10 cellular contexts compared by ENCODE assay signal in the genomic region with DNA sequence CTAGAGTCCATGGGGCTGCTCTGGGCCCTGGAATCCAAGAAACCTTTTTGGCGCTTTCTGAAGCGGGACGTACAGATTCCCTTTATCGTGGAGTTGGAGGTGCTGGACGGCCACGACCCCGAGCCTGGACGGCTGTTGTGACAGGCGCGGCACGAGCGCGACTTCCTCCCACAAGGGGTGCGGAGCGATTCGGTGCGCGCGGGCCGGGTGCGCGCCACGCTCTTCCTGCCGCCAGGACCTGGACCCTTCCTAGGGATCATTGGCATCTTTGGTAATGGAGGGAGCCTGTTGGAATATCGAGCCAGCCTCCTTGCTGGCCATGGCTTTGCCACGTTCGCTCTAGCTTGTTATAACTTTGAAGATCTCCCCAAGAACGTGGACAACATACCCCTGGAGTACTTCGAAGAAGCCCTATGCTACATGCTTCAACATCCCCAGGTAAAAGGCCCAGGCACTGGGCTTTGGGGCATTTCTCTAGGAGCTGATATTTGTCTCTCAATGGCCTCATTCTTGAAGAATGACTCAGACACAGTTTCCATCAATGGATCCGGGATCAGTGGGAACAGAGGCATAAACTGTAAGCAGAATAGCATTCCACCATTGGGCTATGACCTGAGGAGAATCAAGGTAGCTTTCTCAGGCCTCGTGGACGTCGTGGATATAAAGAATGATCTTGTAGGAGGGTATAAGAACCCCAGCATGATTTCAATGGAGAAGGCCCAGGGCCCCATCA. TPM values are rescaled to one million over a fixed set of nuclear protein-coding genes. Genes with fewer than 3 reads are reported as not detected.
A peak's percentile ranks its signal among the peaks of the same experiment; 100 is the strongest.
DNase-seq lines count a peak whose midpoint lies in the region; ATAC-seq, FAIRE-seq and TF ChIP-seq lines count a peak whose summit lies in the region.
"Had no signal": no experiment of that assay in that cellular context is flagged by ENCODE, and none has a peak within 500 bp of the region (broad histone marks: within the 10 kb centered on the region; RNA-seq: fewer than 3 reads in every experiment).

No MANE protein-coding gene starts in this region.

- peaks cover 33% of the 10 kb centered on the region for H3K9me3 Mint-ChIP-seq in activated CD8-positive, alpha-beta T cell treated with anti-CD3 and anti-CD28 coated beads for 36 hours
- peaks cover 33% of the 10 kb centered on the region for H3K9me3 Mint-ChIP-seq in activated CD8-positive, alpha-beta T cell treated with anti-CD3 and anti-CD28 coated beads, Interleukin-2, amount 10 ng/mL, durations not matched to agents 7 days and 5 days (ENCODE audit: insufficient read depth)

- POLR2A ChIA-PET in activated CD8-positive, alpha-beta T cell treated with anti-CD3 and anti-CD28 coated beads for 36 hours (lab: Charles Lee): interaction anchor here (1.1 kb wide), 1 partner anchor 108 kb away, joined by 5 read pairs; no protein-coding TSS in a partner anchor
- POLR2A ChIA-PET in activated CD8-positive, alpha-beta T cell treated with anti-CD3 and anti-CD28 coated beads, Interleukin-2, amount 10 ng/mL, durations not matched to agents 7 days and 5 days (lab: Charles Lee): no interaction called here
- POLR2A ChIA-PET in HepG2 (lab: Yijun Ruan, JAX): interaction anchor here (1.2 kb wide), 1 partner anchor 67 kb away, joined by 4 read pairs; the partner anchor contains the start of gene ZNF566

- no peak for FAIRE-seq in HepG2 (lab: Jason Lieb, UNC)

- H3K36me3 ChIP-seq in HepG2 (replicated peaks in 1 of 2; ENCODE audit: control insufficient read depth in 1 of 2, insufficient read depth in 2 of 2, low read length in 2 of 2) (no peaks in the 10 kb centered on the region), thymus (ENCODE audit: control insufficient read depth, insufficient read depth) (no peaks in the 10 kb centered on the region)

- no peak for TF ChIP-seq POLR2A in HepG2 (IDR thresholded peaks at IDR 0.05; ENCODE audit: insufficient read depth in 1 of 2, low read depth in 2 of 2, low read length in 2 of 2)

- TF ChIP-seq RAD21 in HepG2 (CRISPR knock-in tag; IDR thresholded peaks at IDR 0.05): no peak

- no peak for ATAC-seq in activated CD8-positive, alpha-beta T cell treated with anti-CD3 and anti-CD28 coated beads for 36 hours
- no peak for ATAC-seq in activated CD8-positive, alpha-beta T cell treated with anti-CD3 and anti-CD28 coated beads, Interleukin-2, amount 10 ng/mL, durations not matched to agents 7 days and 5 days
- ATAC-seq in HepG2 (no peak), T-helper 17 cell (no peak)
- ATAC-seq: PC-3 had no signal

- H3K4me1 Mint-ChIP-seq in activated CD8-positive, alpha-beta T cell treated with anti-CD3 and anti-CD28 coated beads for 36 hours (ENCODE audit: low read depth): peaks cover 15% of the 10 kb centered on the region
- H3K4me1 Mint-ChIP-seq in activated CD8-positive, alpha-beta T cell treated with anti-CD3 and anti-CD28 coated beads, Interleukin-2, amount 10 ng/mL, durations not matched to agents 7 days and 5 days (ENCODE audit: low read depth): peaks cover 21% of the 10 kb centered on the region
- H3K4me1 Mint-ChIP-seq in T-helper 17 cell: peaks cover 17% of the 10 kb centered on the region

- TF ChIP-seq EP300 in HepG2 (IDR thresholded peaks at IDR 0.05; ENCODE audit: low read depth in 2 of 2, low read length in 2 of 2) (no peak), HepG2 (CRISPR knock-in tag; IDR thresholded peaks at IDR 0.05; ENCODE audit: borderline replicate concordance) (no peak)

- H3K4me3 ChIP-seq in cardiac fibroblast (replicated peaks in 1 of 2; ENCODE audit: low read depth in 2 of 2, low read length in 2 of 2): peak overlapping the region; percentile 41 to 42
- H3K4me3 ChIP-seq in HepG2 (replicated peaks in 1 of 3; ENCODE audit: insufficient read depth in 1 of 3, low read depth in 2 of 3, low read length in 3 of 3): no peak overlapping the region
- peak overlapping the region; percentile 28 for H3K4me3 ChIP-seq in thymus (ENCODE audit: low read length)

- CTCF ChIA-PET in activated CD8-positive, alpha-beta T cell treated with anti-CD3 and anti-CD28 coated beads for 36 hours (lab: Charles Lee): no interaction called here
- CTCF ChIA-PET in activated CD8-positive, alpha-beta T cell treated with anti-CD3 and anti-CD28 coated beads, Interleukin-2, amount 10 ng/mL, durations not matched to agents 7 days and 5 days (lab: Charles Lee): no interaction called here
- CTCF ChIA-PET in HepG2 (lab: Yijun Ruan, JAX; ENCODE audit: low intra/inter-chr PET ratio, low total read pairs): no interaction called here

- H3K9me3 ChIP-seq in HepG2 (ENCODE audit: low read length) (peaks cover 16% of the 10 kb centered on the region), thymus (ENCODE audit: control insufficient read depth) (peaks cover 11% of the 10 kb centered on the region), T-helper 17 cell (ENCODE audit: control insufficient read depth, low read length, poor library complexity, severe bottlenecking) (no peaks in the 10 kb centered on the region)

- H2AFZ ChIP-seq in HepG2 (ENCODE audit: low read length): no peak overlapping the region

- 57% methylated on average over 11 of the region's 33 CpGs for WGBS in HepG2 (ENCODE audit: low lambda C conversion rate)
- WGBS in thymus: 33% methylated on average over 33 of the region's 33 CpGs

- H3K27me3 ChIP-seq in HepG2 (ENCODE audit: control insufficient read depth in 1 of 2, insufficient read depth in 2 of 2, low read length in 2 of 2) (no peaks in the 10 kb centered on the region; a peak in 1 of 5 replicates), thymus (ENCODE audit: control insufficient read depth, insufficient read depth) (peaks cover 12% of the 10 kb centered on the region)

- in situ Hi-C loops in HepG2 (cut with HindIII; ENCODE audit: extremely low pct_ligation_motif_present, low pct_unique_long_range_greater_than_20kb): no loop called here

- no peaks in the 10 kb centered on the region for H4K20me1 ChIP-seq in HepG2 (ENCODE audit: insufficient read depth, low read length)

- intact Hi-C loops in activated CD8-positive, alpha-beta T cell treated with anti-CD3 and anti-CD28 coated beads for 36 hours (cut with micrococcal nuclease): no loop called here
- intact Hi-C loops in HepG2 (cut with micrococcal nuclease; ENCODE audit: unreplicated experiment): no loop called here

- no TSS peak for BruUV-seq in HepG2 (replicated peaks; lab: Mats Ljungman, UMichigan)

- TF ChIP-seq CTCF in activated CD8-positive, alpha-beta T cell treated with anti-CD3 and anti-CD28 coated beads for 36 hours (IDR thresholded peaks at IDR 0.05): no peak
- TF ChIP-seq CTCF in cardiac fibroblast (IDR thresholded peaks at IDR 0.05; ENCODE audit: low read depth, low read length): no peak
- no peak for TF ChIP-seq CTCF in HepG2 (CRISPR knock-in tag; IDR thresholded peaks at IDR 0.05)

- H3K4me1 ChIP-seq in HepG2 (ENCODE audit: insufficient read depth, low read length) (peaks cover 9% of the 10 kb centered on the region; the same call in 1 of the 2 replicates), thymus (ENCODE audit: control insufficient read depth, insufficient read depth, low read length) (peaks cover 9% of the 10 kb centered on the region)

- H3K9ac ChIP-seq in HepG2 (ENCODE audit: insufficient read depth, low read depth, low read length): no peak overlapping the region

- H3K27me3 Mint-ChIP-seq in activated CD8-positive, alpha-beta T cell treated with anti-CD3 and anti-CD28 coated beads for 36 hours: peaks cover 29% of the 10 kb centered on the region
- H3K27me3 Mint-ChIP-seq in activated CD8-positive, alpha-beta T cell treated with anti-CD3 and anti-CD28 coated beads, Interleukin-2, amount 10 ng/mL, durations not matched to agents 7 days and 5 days (ENCODE audit: low read depth): peaks cover 10% of the 10 kb centered on the region
- peaks cover 5% of the 10 kb centered on the region for H3K27me3 Mint-ChIP-seq in T-helper 17 cell

- H3K4me3 Mint-ChIP-seq in activated CD8-positive, alpha-beta T cell treated with anti-CD3 and anti-CD28 coated beads for 36 hours: peak overlapping the region; percentile 27
- no peak overlapping the region for H3K4me3 Mint-ChIP-seq in activated CD8-positive, alpha-beta T cell treated with anti-CD3 and anti-CD28 coated beads, Interleukin-2, amount 10 ng/mL, durations not matched to agents 7 days and 5 days
- H3K4me3 Mint-ChIP-seq in T-helper 17 cell: no peak overlapping the region

- H3K79me2 ChIP-seq in HepG2 (ENCODE audit: insufficient read depth, low read length): peaks cover 13% of the 10 kb centered on the region

- H3K27ac Mint-ChIP-seq in activated CD8-positive, alpha-beta T cell treated with anti-CD3 and anti-CD28 coated beads for 36 hours: no peak overlapping the region
- H3K27ac Mint-ChIP-seq in activated CD8-positive, alpha-beta T cell treated with anti-CD3 and anti-CD28 coated beads, Interleukin-2, amount 10 ng/mL, durations not matched to agents 7 days and 5 days: no peak overlapping the region
- H3K27ac Mint-ChIP-seq in T-helper 17 cell: no peak overlapping the region

- no peak overlapping the region for H3K4me2 ChIP-seq in HepG2 (ENCODE audit: low read depth, low read length)

- no peak overlapping the region for H3K27ac ChIP-seq in HepG2 (ENCODE audit: extremely low read length, insufficient read depth, low read length)
- no peak overlapping the region for H3K27ac ChIP-seq in thymus (ENCODE audit: low read depth)
- H3K27ac ChIP-seq: C4-2B had no signal

- DNase-seq in activated CD8-positive, alpha-beta T cell treated with anti-CD3 and anti-CD28 coated beads for 36 hours: no peak
- DNase-seq in activated CD8-positive, alpha-beta T cell treated with anti-CD3 and anti-CD28 coated beads, Interleukin-2, amount 10 ng/mL, durations not matched to agents 7 days and 5 days: no peak
- DNase-seq in cardiac fibroblast (ENCODE audit: low read depth in 2 of 2) (no peak), HepG2 (ENCODE audit: low spot score) (no peak), T-helper 17 cell (no peak), LoVo (ENCODE audit: low spot score) (no peak)
- DNase-seq in stimulated activated CD8-positive, alpha-beta memory T cell treated with anti-CD3 and anti-CD28 coated beads, Interleukin-4, amount 100 ng/mL, for 48 hours: no peak
- DNase-seq: PC-3 had no signal

- peaks cover 33% of the 10 kb centered on the region for H3K36me3 Mint-ChIP-seq in activated CD8-positive, alpha-beta T cell treated with anti-CD3 and anti-CD28 coated beads for 36 hours (ENCODE audit: low read depth)
- H3K36me3 Mint-ChIP-seq in activated CD8-positive, alpha-beta T cell treated with anti-CD3 and anti-CD28 coated beads, Interleukin-2, amount 10 ng/mL, durations not matched to agents 7 days and 5 days (ENCODE audit: low read depth): peaks cover 23% of the 10 kb centered on the region
- no peaks in the 10 kb centered on the region for H3K36me3 Mint-ChIP-seq in T-helper 17 cell (ENCODE audit: low read depth)

RNA-seq across cellular contexts. Expression of gene ZFP82, which starts 3.5 kb away (rescaled TPM):
- total RNA-seq in activated CD8-positive, alpha-beta T cell treated with anti-CD3 and anti-CD28 coated beads for 36 hours: 1 to 10 TPM; 7.0 to 7.9 TPM
- total RNA-seq in activated CD8-positive, alpha-beta T cell treated with anti-CD3 and anti-CD28 coated beads, Interleukin-2, amount 10 ng/mL, durations not matched to agents 7 days and 5 days: 1 to 10 TPM; 5.2 to 5.4 TPM
- 4.3 and 7.1 TPM in 2 replicates for total RNA-seq in HepG2 (2016; rRNA removed; fragmentation: Illumina TruSeq; extraction: Trizol)
- total RNA-seq in HepG2 (2016; cell fraction: cytosol; rRNA removed; fragmentation: Illumina TruSeq; extraction: Trizol; ENCODE audit: low read depth): 0.40 and 0.71 TPM in 2 replicates
- 3.9 and 6.7 TPM in 2 replicates for total RNA-seq in HepG2 (2016; cell fraction: insoluble cytoplasmic fraction; rRNA removed; fragmentation: Illumina TruSeq; extraction: Trizol)
- 2.5 and 2.8 TPM in 2 replicates for total RNA-seq in HepG2 (2016; cell fraction: membrane; rRNA removed; fragmentation: Illumina TruSeq; extraction: Trizol)
- total RNA-seq in HepG2 (2016; cell fraction: nucleus; rRNA removed; fragmentation: Illumina TruSeq; extraction: Trizol): 4.2 and 5.5 TPM in 2 replicates
- polyA plus RNA-seq in HepG2 (2011; rRNA removed): 1.5 and 1.7 TPM in 2 replicates
- polyA plus RNA-seq in HepG2 (2011; cell fraction: cytosol; rRNA removed): 0.70 and 1.0 TPM in 2 replicates
- polyA plus RNA-seq in HepG2 (2011; cell fraction: nucleus; rRNA removed): 1.7 and 1.8 TPM in 2 replicates
- 2.3 and 2.5 TPM in 2 replicates for polyA plus RNA-seq in HepG2 (2012)
- 0.16 and 0.27 TPM in 2 replicates for polyA plus RNA-seq in HepG2 (2016; cell fraction: cytosol; fragmentation: Illumina TruSeq; extraction: Trizol; ENCODE audit: low read depth)
- 3.8 and 4.2 TPM in 2 replicates for polyA plus RNA-seq in HepG2 (2016; cell fraction: insoluble cytoplasmic fraction; fragmentation: Illumina TruSeq; extraction: Trizol; ENCODE audit: low read depth)
- 0.73 and 0.86 TPM in 2 replicates for polyA plus RNA-seq in HepG2 (2016; cell fraction: membrane; fragmentation: Illumina TruSeq; extraction: Trizol; ENCODE audit: low read depth)
- polyA plus RNA-seq in HepG2 (2016; cell fraction: nucleus; fragmentation: Illumina TruSeq; extraction: Trizol; ENCODE audit: insufficient read depth, low read depth): 4.0 and 4.3 TPM in 2 replicates
- 2.8 and 4.4 TPM in 2 replicates for polyA minus RNA-seq in HepG2 (2011; rRNA and poly(A)+ RNA removed; ENCODE audit: low replicate concordance)
- 2.7 and 2.8 TPM in 2 replicates for polyA minus RNA-seq in HepG2 (2011; cell fraction: cytosol; rRNA and poly(A)+ RNA removed)
- 7.3 and 10.7 TPM in 2 replicates for polyA minus RNA-seq in HepG2 (2011; cell fraction: nucleus; rRNA and poly(A)+ RNA removed)
- 5.7 TPM for polyA plus RNA-seq in thymus
- 1 to 10 TPM; 1.4 to 2.2 TPM for total RNA-seq in T-helper 17 cell

RNA-seq across cellular contexts. Expression of gene ZFP14, which starts 42.9 kb away (rescaled TPM):
- total RNA-seq in activated CD8-positive, alpha-beta T cell treated with anti-CD3 and anti-CD28 coated beads for 36 hours: 1 to 10 TPM; 1.9 to 2.1 TPM
- 1 to 10 TPM; 4.1 to 5.4 TPM for total RNA-seq in activated CD8-positive, alpha-beta T cell treated with anti-CD3 and anti-CD28 coated beads, Interleukin-2, amount 10 ng/mL, durations not matched to agents 7 days and 5 days
- 5.0 and 5.7 TPM in 2 replicates for total RNA-seq in HepG2 (2016; rRNA removed; fragmentation: Illumina TruSeq; extraction: Trizol)
- total RNA-seq in HepG2 (2016; cell fraction: cytosol; rRNA removed; fragmentation: Illumina TruSeq; extraction: Trizol; ENCODE audit: low read depth): 0.51 and 0.88 TPM in 2 replicates
- total RNA-seq in HepG2 (2016; cell fraction: insoluble cytoplasmic fraction; rRNA removed; fragmentation: Illumina TruSeq; extraction: Trizol): 4.5 and 6.5 TPM in 2 replicates
- total RNA-seq in HepG2 (2016; cell fraction: membrane; rRNA removed; fragmentation: Illumina TruSeq; extraction: Trizol): 1.7 and 3.0 TPM in 2 replicates
- 8.3 and 8.4 TPM in 2 replicates for total RNA-seq in HepG2 (2016; cell fraction: nucleus; rRNA removed; fragmentation: Illumina TruSeq; extraction: Trizol)
- 1.9 and 2.0 TPM in 2 replicates for polyA plus RNA-seq in HepG2 (2011; rRNA removed)
- 0.46 and 0.51 TPM in 2 replicates for polyA plus RNA-seq in HepG2 (2011; cell fraction: cytosol; rRNA removed)
- 1.9 and 2.5 TPM in 2 replicates for polyA plus RNA-seq in HepG2 (2011; cell fraction: nucleus; rRNA removed)
- 1.7 and 2.6 TPM in 2 replicates for polyA plus RNA-seq in HepG2 (2012)
- polyA plus RNA-seq in HepG2 (2016; cell fraction: cytosol; fragmentation: Illumina TruSeq; extraction: Trizol; ENCODE audit: low read depth): 0.26 and 0.36 TPM in 2 replicates
- polyA plus RNA-seq in HepG2 (2016; cell fraction: insoluble cytoplasmic fraction; fragmentation: Illumina TruSeq; extraction: Trizol; ENCODE audit: low read depth): 2.7 and 2.8 TPM in 2 replicates
- polyA plus RNA-seq in HepG2 (2016; cell fraction: membrane; fragmentation: Illumina TruSeq; extraction: Trizol; ENCODE audit: low read depth): 0.64 TPM in 2 replicates
- 5.1 and 6.1 TPM in 2 replicates for polyA plus RNA-seq in HepG2 (2016; cell fraction: nucleus; fragmentation: Illumina TruSeq; extraction: Trizol; ENCODE audit: insufficient read depth, low read depth)
- polyA minus RNA-seq in HepG2 (2011; rRNA and poly(A)+ RNA removed; ENCODE audit: low replicate concordance): 1.6 and 2.2 TPM in 2 replicates
- 1.6 and 3.0 TPM in 2 replicates for polyA minus RNA-seq in HepG2 (2011; cell fraction: cytosol; rRNA and poly(A)+ RNA removed)
- polyA minus RNA-seq in HepG2 (2011; cell fraction: nucleus; rRNA and poly(A)+ RNA removed): 9.7 and 9.8 TPM in 2 replicates
- 4.0 TPM for polyA plus RNA-seq in thymus
- 1 to 10 TPM; 3.5 to 4.7 TPM for total RNA-seq in T-helper 17 cell

Comparison
In these comparisons a context has a peak if more than half of its experiments do, and no peak if none do; other contexts are left out.
1. H3K4me3 ChIP-seq: peak in cardiac fibroblast (2 of 2) and thymus (single experiment); none in HepG2 (0 of 3).